8 cellular contexts compared by ENCODE assay signal in genomic region chr15:55992769-55993110, GRCh38. TPM values are rescaled to one million over a fixed set of nuclear protein-coding genes. Genes with fewer than 3 reads are reported as not detected.
DNase-seq lines count a peak whose midpoint lies in the region; ATAC-seq and TF ChIP-seq lines count a peak whose summit lies in the region.

No MANE protein-coding gene starts in this region.

- peak overlapping the region; percentile 77 for H3K9ac ChIP-seq in Karpas-422 (ENCODE audit: low read length)

- peak overlapping the region in 9 of 10 donors; percentile 30 to 93 (median 81) for H3K27ac Mint-ChIP-seq in naive thymus-derived CD8-positive, alpha-beta T cell

- TF ChIP-seq CTCF in AG09309 (IDR thresholded peaks at IDR 0.05; ENCODE audit: control insufficient read depth, insufficient read depth, low read depth, low read length, missing control alignments), result no peak
- TF ChIP-seq CTCF in dorsolateral prefrontal cortex (IDR thresholded peaks at IDR 0.05 in 54 of 56, conservative IDR thresholded peaks at IDR 0.05 in 2 of 56; ENCODE audit: low read depth in 1 of 56, partially characterized antibody in 56 of 56), result no peak

- H3K36me3 Mint-ChIP-seq in naive thymus-derived CD8-positive, alpha-beta T cell, result no peaks in the 10 kb centered on the region

- intact Hi-C loops in dorsolateral prefrontal cortex (cut with DNase I), result loop anchor here (5.0 to 10.0 kb wide), 4 partner anchors 60 to 588 kb away; partner anchors contain the start of genes CCPG1 (in 1 of the 2), PIERCE2 (in 1 of the 2) and RFX7 (in 1 of the 2)

- no peaks in the 10 kb centered on the region for H4K20me1 ChIP-seq in Karpas-422 (ENCODE audit: insufficient read depth, low read depth, low read length)

- no peak for ATAC-seq in naive thymus-derived CD8-positive, alpha-beta T cell

- no peaks in the 10 kb centered on the region for H3K36me3 ChIP-seq in Karpas-422 (ENCODE audit: insufficient read depth, low read length)

- peaks cover 2 to 21% (median 17%) of the 10 kb centered on the region in 4 donors for H3K4me1 Mint-ChIP-seq in naive thymus-derived CD8-positive, alpha-beta T cell

- H3K27ac ChIP-seq in Karpas-422 (ENCODE audit: low read length), result no peak overlapping the region
- peak overlapping the region in 55 of 59 donors; percentile 40 to 94 (median 87) for H3K27ac ChIP-seq in dorsolateral prefrontal cortex

- no peaks in the 10 kb centered on the region for H3K9me2 ChIP-seq in Karpas-422 (replicated peaks; ENCODE audit: insufficient read depth, low read length)

- POLR2A ChIA-PET in naive thymus-derived CD8-positive, alpha-beta T cell (lab: Charles Lee), result interaction anchor here (1.4 kb wide), 1 partner anchor 253 kb away, joined by 3 read pairs; no protein-coding TSS in a partner anchor

- H3K4me1 ChIP-seq in Karpas-422 (ENCODE audit: low read length), result peaks cover 10% of the 10 kb centered on the region

- DNase-seq in AG09309 (ENCODE audit: low read depth) (peak; percentile 17), Karpas-422 (no peak), dorsolateral prefrontal cortex (no peak), C1 segment of cervical spinal cord (lab: John Stamatoyannopoulos, UW) (no peak), RKO (ENCODE audit: low spot score) (no peak), ecto neural progenitor cell (ENCODE audit: low spot score) (no peak), NCI-H510A (lab: John Stamatoyannopoulos, UW) (no peak)
- DNase-seq in naive thymus-derived CD8-positive, alpha-beta T cell, result no peak

- H3K4me3 Mint-ChIP-seq in naive thymus-derived CD8-positive, alpha-beta T cell, result peak overlapping the region; percentile 82 to 94 (median 90)

- no peaks in the 10 kb centered on the region for H3K79me2 ChIP-seq in Karpas-422 (ENCODE audit: low read length)

- H3K27me3 ChIP-seq in Karpas-422 (ENCODE audit: low read length) (no peaks in the 10 kb centered on the region), dorsolateral prefrontal cortex (no peaks in the 10 kb centered on the region)

- H3K4me2 ChIP-seq in Karpas-422 (ENCODE audit: low read depth, low read length, poor library complexity, severe bottlenecking), result peak overlapping the region; percentile 95

- no peaks in the 10 kb centered on the region for H3K27me3 Mint-ChIP-seq in naive thymus-derived CD8-positive, alpha-beta T cell

- H2AFZ ChIP-seq in Karpas-422 (ENCODE audit: low read length), result peak overlapping the region; percentile 96

- H3K4me3 ChIP-seq in AG09309 (ENCODE audit: control insufficient read depth, low read depth, low read length) (peak overlapping the region; percentile 86), Karpas-422 (ENCODE audit: low read length) (peak overlapping the region; percentile 84), dorsolateral prefrontal cortex (peak overlapping the region; percentile 67 to 98 (median 86))

- no peaks in the 10 kb centered on the region for H3K9me3 Mint-ChIP-seq in naive thymus-derived CD8-positive, alpha-beta T cell

- no peaks in the 10 kb centered on the region for H3K9me3 ChIP-seq in Karpas-422 (ENCODE audit: low read length)

RNA-seq across cellular contexts. Expression of gene NEDD4, which starts 0.7 kb away (rescaled TPM):
- total RNA-seq in Karpas-422 (2014; rRNA removed; shearing (Covaris generic); ENCODE audit: low replicate concordance), result 3.0 and 6.3 TPM in 2 replicates
- total RNA-seq in dorsolateral prefrontal cortex, result 10 to 100 TPM in 9 of 120 experiments, 1 to 10 TPM in 111; 2.3 to 13.2 (median 6.5) TPM
- total RNA-seq in naive thymus-derived CD8-positive, alpha-beta T cell, result 1 to 10 TPM; 3.2 to 4.1 TPM
- 1 to 10 TPM; 2.3 to 4.6 (median 3.7) TPM for polyA plus RNA-seq in naive thymus-derived CD8-positive, alpha-beta T cell
